Comparison of ENCODE assay signal across 18 cellular contexts in the genomic region with DNA sequence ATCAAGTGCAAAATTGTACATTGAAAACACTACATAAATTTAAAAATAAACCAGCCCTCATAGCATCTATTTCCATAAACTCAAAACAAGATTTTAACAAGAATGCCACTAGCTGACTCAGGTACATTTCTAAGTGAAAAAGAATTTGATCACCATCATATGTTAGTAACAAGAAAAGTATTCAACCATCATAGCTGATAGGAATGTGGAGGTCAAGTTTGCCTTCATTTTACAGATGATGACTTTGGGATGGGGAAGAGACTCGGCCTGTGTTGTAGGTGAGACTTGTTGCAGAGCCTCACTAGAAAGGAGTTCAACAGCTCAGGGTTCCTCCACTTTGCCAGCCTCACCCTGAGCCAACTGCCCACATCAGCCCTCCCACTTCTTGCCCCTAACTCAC.
DNase-seq lines count a peak whose midpoint lies in the region; FAIRE-seq and TF ChIP-seq lines count a peak whose summit lies in the region.
"Had no signal": no experiment of that assay in that cellular context is flagged by ENCODE, and none has a peak within 500 bp of the region (broad histone marks: within the 10 kb centered on the region; RNA-seq: fewer than 3 reads in every experiment).

No MANE protein-coding gene starts in this region.

- H3K27me3 Mint-ChIP-seq in astrocyte (ENCODE audit: low read depth, unreplicated experiment) = no peaks in the 10 kb centered on the region
- H3K27me3 Mint-ChIP-seq: B cell had no signal

- H3K4me3 ChIP-seq in astrocyte (ENCODE audit: insufficient read depth, low read depth, low read length) = no peak overlapping the region
- H3K4me3 ChIP-seq: HAP-1, SJCRH30 had no signal

- H4K20me1 ChIP-seq in astrocyte (ENCODE audit: insufficient read depth, low read length) = no peaks in the 10 kb centered on the region

- FAIRE-seq in astrocyte (lab: Jason Lieb, UNC) = no peak
- FAIRE-seq in HTR-8/SVneo (lab: Jason Lieb, UNC) = no peak

- TF ChIP-seq CTCF in astrocyte (IDR thresholded peaks at IDR 0.05; ENCODE audit: insufficient read depth, low read depth, low read length) = no peak

- H3K36me3 ChIP-seq in astrocyte (ENCODE audit: insufficient read depth, low read length) = no peaks in the 10 kb centered on the region
- H3K36me3 ChIP-seq: HAP-1, SJCRH30 had no signal

- H3K4me3 Mint-ChIP-seq in astrocyte (ENCODE audit: unreplicated experiment) = no peak overlapping the region
- H3K4me3 Mint-ChIP-seq: B cell; T-helper 1 cell treated with Interleukin-12 subunit alpha and Interleukin-12 subunit beta and Interleukin-4 antibody, amounts not matched to agents 30 μg/mL and 1 μg/mL, for 36 hours had no signal

- H3K9me3 Mint-ChIP-seq in astrocyte (ENCODE audit: unreplicated experiment) = peaks cover 2% of the 10 kb centered on the region
- H3K9me3 Mint-ChIP-seq: CD4-positive, CD25-positive, alpha-beta regulatory T cell; T-helper 1 cell treated with Interleukin-12 subunit alpha and Interleukin-12 subunit beta and Interleukin-4 antibody, amounts not matched to agents 30 μg/mL and 1 μg/mL, for 36 hours had no signal

- H3K27ac Mint-ChIP-seq in astrocyte (ENCODE audit: unreplicated experiment) = no peak overlapping the region
- H3K27ac Mint-ChIP-seq: B cell; CD4-positive, CD25-positive, alpha-beta regulatory T cell; T-helper 1 cell treated with Interleukin-12 subunit alpha and Interleukin-12 subunit beta and Interleukin-4 antibody, amounts not matched to agents 30 μg/mL and 1 μg/mL, for 36 hours had no signal

- H3K4me1 Mint-ChIP-seq in astrocyte (ENCODE audit: low read depth, unreplicated experiment) = peaks cover 9% of the 10 kb centered on the region

- no peak overlapping the region for H3K4me2 ChIP-seq in astrocyte (ENCODE audit: low read length)

- no peak overlapping the region for H3K9ac ChIP-seq in astrocyte (ENCODE audit: low read length)

- DNase-seq in EL (peak; percentile 72), HT1080 (ENCODE audit: low read depth) (peak; percentile 13), astrocyte (ENCODE audit: low read depth) (peak; percentile 3), AG20443 (ENCODE audit: low spot score) (no peak), caudate nucleus (lab: John Stamatoyannopoulos, UW) (no peak), HTR-8/SVneo (ENCODE audit: insufficient read length, low spot score) (no peak), NCI-H446 (lab: John Stamatoyannopoulos, UW) (no peak)
- DNase-seq: CD4-positive, CD25-positive, alpha-beta regulatory T cell; COR-L47; DMS153; NCI-H1105 treated with DMSO at 0.1 percent for 48 hours; NCI-H1694; NCI-H2081 treated with DMSO at 0.1 percent for 48 hours; NCI-H510A treated with DMSO at 0.1 percent for 48 hours; SJCRH30 had no signal

- no peaks in the 10 kb centered on the region for H3K9me3 ChIP-seq in astrocyte (ENCODE audit: insufficient read depth, low read depth, low read length)
- H3K9me3 ChIP-seq: HAP-1, SJCRH30 had no signal

- H3K27me3 ChIP-seq in astrocyte (ENCODE audit: insufficient read depth, low read length) = no peaks in the 10 kb centered on the region
- H3K27me3 ChIP-seq: SJCRH30 had no signal

- H3K79me2 ChIP-seq in astrocyte (ENCODE audit: insufficient read depth, low read length) = no peaks in the 10 kb centered on the region

- H3K36me3 Mint-ChIP-seq in astrocyte (ENCODE audit: low read depth, unreplicated experiment) = no peaks in the 10 kb centered on the region

- no peaks in the 10 kb centered on the region for H3K4me1 ChIP-seq in astrocyte (ENCODE audit: insufficient read depth, low read length)
- H3K4me1 ChIP-seq: HAP-1 had no signal

- H2AFZ ChIP-seq in astrocyte (ENCODE audit: low read depth, low read length) = no peak overlapping the region

- H3K27ac ChIP-seq in astrocyte (ENCODE audit: low read depth, low read length) (no peak overlapping the region), caudate nucleus (ENCODE audit: low read depth, low read length) (no peak overlapping the region)
- H3K27ac ChIP-seq: SJCRH30 had no signal

Comparison
In these comparisons a context has a peak if more than half of its experiments do, and no peak if none do; other contexts are left out.
1. DNase-seq: peak in EL (single experiment), HT1080 (single experiment) and astrocyte (single experiment); none in AG20443 (single experiment), caudate nucleus (0 of 61), HTR-8/SVneo (single experiment) and NCI-H446 (0 of 2).